8 cellular contexts compared by ENCODE assay signal in the genomic region with DNA sequence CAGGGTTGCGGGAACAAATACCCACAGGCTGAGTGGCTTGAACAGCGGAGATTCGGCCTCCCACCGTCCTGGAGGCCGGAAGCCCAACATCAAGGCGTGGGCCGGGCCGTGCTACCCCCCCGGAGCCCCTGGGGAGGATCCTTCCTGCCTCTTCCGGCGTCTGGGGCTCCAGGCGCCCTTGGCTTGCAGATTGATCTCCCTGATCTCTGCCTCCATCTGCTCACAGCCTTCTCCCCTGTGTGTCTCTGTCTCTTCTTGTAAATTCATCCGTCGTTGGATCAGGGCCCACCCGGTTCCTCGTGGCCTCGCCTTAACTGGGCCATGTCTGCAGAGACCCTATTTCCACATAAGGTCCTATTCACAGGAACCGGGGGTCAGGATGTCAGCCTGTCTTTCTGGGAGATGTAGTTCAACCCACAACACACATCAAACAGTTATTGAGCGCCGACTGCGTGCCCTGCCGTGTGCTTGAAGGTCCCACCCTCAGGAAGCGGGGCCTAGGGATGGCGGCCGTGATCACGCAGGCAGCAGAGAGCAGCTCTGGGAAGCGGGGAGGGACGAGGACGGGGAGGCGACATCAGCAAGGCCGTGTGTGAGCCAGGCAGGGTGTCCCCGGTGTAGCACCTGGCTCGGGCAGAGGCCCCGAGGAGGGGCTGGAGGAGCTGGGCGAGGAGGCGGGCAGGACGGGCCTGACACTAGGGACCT. TPM values are rescaled to one million over a fixed set of nuclear protein-coding genes. Genes with fewer than 3 reads are reported as not detected.
A peak's percentile ranks its signal among the peaks of the same experiment; 100 is the strongest.
DNase-seq lines count a peak whose midpoint lies in the region; ATAC-seq and TF ChIP-seq lines count a peak whose summit lies in the region.

No MANE protein-coding gene starts in this region.

- H3K36me3 ChIP-seq in CD4-positive, alpha-beta memory T cell (ENCODE audit: insufficient read depth, low read length), result no peaks in the 10 kb centered on the region
- H3K36me3 ChIP-seq in esophagus squamous epithelium (no peaks in the 10 kb centered on the region), parathyroid adenoma (ENCODE audit: control insufficient read depth, insufficient read depth, low read length) (no peaks in the 10 kb centered on the region)

- H3K9me3 Mint-ChIP-seq in CD4-positive, alpha-beta memory T cell, result no peaks in the 10 kb centered on the region

- peaks cover 9 to 41% (median 24%) of the 10 kb centered on the region in 4 donors for H3K4me1 Mint-ChIP-seq in CD4-positive, alpha-beta memory T cell

- H3K9ac ChIP-seq in parathyroid adenoma, result no peak overlapping the region

- peak overlapping the region; percentile 87 to 100 (median 96) for H3K27ac Mint-ChIP-seq in CD4-positive, alpha-beta memory T cell

- no peak for TF ChIP-seq POLR2A in esophagus squamous epithelium (IDR thresholded peaks at IDR 0.05)

- no peaks in the 10 kb centered on the region for H3K9me3 ChIP-seq in CD4-positive, alpha-beta memory T cell (ENCODE audit: control insufficient read depth in 1 of 2, low read length in 2 of 2)
- H3K9me3 ChIP-seq in esophagus squamous epithelium (no peaks in the 10 kb centered on the region), parathyroid adenoma (ENCODE audit: control insufficient read depth, low read length) (no peaks in the 10 kb centered on the region)

- H3K27me3 ChIP-seq in CD4-positive, alpha-beta memory T cell (ENCODE audit: insufficient read depth, low read length), result no peaks in the 10 kb centered on the region
- peaks cover 0 to 55% (median 0%) of the 10 kb centered on the region in 4 donors for H3K27me3 ChIP-seq in esophagus squamous epithelium
- H3K27me3 ChIP-seq in parathyroid adenoma (ENCODE audit: control insufficient read depth, insufficient read depth, low read length), result no peaks in the 10 kb centered on the region

- TF ChIP-seq CTCF in esophagus squamous epithelium (IDR thresholded peaks at IDR 0.05) (no peak), parathyroid adenoma (IDR thresholded peaks at IDR 0.05) (no peak), omental fat pad (IDR thresholded peaks at IDR 0.05) (no peak)

- H3K79me2 ChIP-seq in parathyroid adenoma, result no peaks in the 10 kb centered on the region

- no peak overlapping the region for H2AFZ ChIP-seq in parathyroid adenoma

- intact Hi-C loops in CD4-positive, alpha-beta memory T cell (cut with micrococcal nuclease), result loop anchor here (1.0 to 5.0 kb wide), 4 partner anchors 22 to 79 kb away; partner anchors contain the start of genes CDC34, HCN2 and POLRMT
- intact Hi-C loops in esophagus squamous epithelium (cut with DNase I), result no loop called here

- peaks cover 3 to 16% of the 10 kb centered on the region in 2 donors for H3K36me3 Mint-ChIP-seq in CD4-positive, alpha-beta memory T cell

- peaks cover 0 to 2% of the 10 kb centered on the region in 2 donors for H3K27me3 Mint-ChIP-seq in CD4-positive, alpha-beta memory T cell

- H3K4me3 Mint-ChIP-seq in CD4-positive, alpha-beta memory T cell, result peak overlapping the region; percentile 86 to 99 (median 94)

- CTCF ChIA-PET in CD4-positive, alpha-beta memory T cell (lab: Charles Lee; ENCODE audit: partially characterized antibody), result interaction anchor here (1.1 to 1.3 kb wide), 2 partner anchors 20 to 27 kb away, joined by 3 to 4 read pairs; no protein-coding TSS in a partner anchor

- ATAC-seq in HG02981 (IDR thresholded peaks at IDR 0.05; ENCODE audit: unreplicated experiment), result no peak
- no peak for ATAC-seq in omental fat pad (ENCODE audit: low FRiP score)

- peaks cover 25% of the 10 kb centered on the region for H3K4me1 ChIP-seq in CD4-positive, alpha-beta memory T cell (ENCODE audit: insufficient read depth, low read length)
- peaks cover 0 to 38% (median 5%) of the 10 kb centered on the region in 3 donors for H3K4me1 ChIP-seq in esophagus squamous epithelium
- no peaks in the 10 kb centered on the region for H3K4me1 ChIP-seq in parathyroid adenoma

- H3K4me3 ChIP-seq in CD4-positive, alpha-beta memory T cell (ENCODE audit: low read length in 2 of 2), result peak overlapping the region; percentile 39 to 71
- peak overlapping the region in 3 of 4 donors; percentile 32 to 58 (median 36) for H3K4me3 ChIP-seq in esophagus squamous epithelium
- H3K4me3 ChIP-seq in parathyroid adenoma (ENCODE audit: low read depth, low read length), result no peak overlapping the region

- 17 to 21% methylated on average over 13 to 27 of the region's 37 CpGs for WGBS in esophagus squamous epithelium, 2 donors

- no peak overlapping the region for H3K4me2 ChIP-seq in parathyroid adenoma (ENCODE audit: low read length)

- H3K27ac ChIP-seq in CD4-positive, alpha-beta memory T cell (ENCODE audit: low read depth, low read length), result peak overlapping the region; percentile 51
- H3K27ac ChIP-seq in esophagus squamous epithelium (peak overlapping the region; percentile 27 to 77 (median 66)), parathyroid adenoma (peak overlapping the region; percentile 16)

- POLR2A ChIA-PET in CD4-positive, alpha-beta memory T cell (lab: Charles Lee; ENCODE audit: partially characterized antibody), result interaction anchor here (0.6 to 2.9 kb wide), 18 partner anchors 9 to 428 kb away, joined by 3 to 28 read pairs (median 4); partner anchors contain the start of genes ABCA7, POLRMT and RNF126

- peak; percentile 50 to 83 (median 69) for DNase-seq in CD4-positive, alpha-beta memory T cell
- DNase-seq in Kasumi-1 (lab: John Stamatoyannopoulos, UW) (peak; percentile 77 to 85), esophagus squamous epithelium (lab: John Stamatoyannopoulos, UW) (no peak), omental fat pad (ENCODE audit: low spot score) (no peak), MV-4-11 (lab: John Stamatoyannopoulos, UW) (no peak)
- DNase-seq in activated CD8-positive, alpha-beta memory T cell treated with anti-CD3 and anti-CD28 coated beads, Interleukin-2, amount 50 U/mL, for 4 hours, result peak; percentile 51

RNA-seq across cellular contexts. Expression of gene HCN2, which starts 21.3 kb away (rescaled TPM):
- total RNA-seq in CD4-positive, alpha-beta memory T cell, result 1 to 10 TPM; 2.5 to 2.9 TPM
- polyA plus RNA-seq in CD4-positive, alpha-beta memory T cell, result not detected
- total RNA-seq in esophagus squamous epithelium (under 1 TPM in 3 of 4 donors, not detected in 1; 0.15 to 0.57 (median 0.29) TPM), omental fat pad (under 1 TPM in 2 of 4 donors, not detected in 2; 0.13 to 0.56 TPM)

RNA-seq across cellular contexts. Expression of gene POLRMT, which starts 22.4 kb away (rescaled TPM):
- total RNA-seq in CD4-positive, alpha-beta memory T cell, result 100 to 1,000 TPM in 1 of 2 experiments, 10 to 100 TPM in 1; 98.9 to 103 TPM
- 10 to 100 TPM; 31.6 to 58.4 TPM for polyA plus RNA-seq in CD4-positive, alpha-beta memory T cell
- total RNA-seq in esophagus squamous epithelium, result 10 to 100 TPM; 23.5 to 32.3 (median 25.0) TPM
- 10 to 100 TPM; 17.3 to 33.8 (median 30.1) TPM for total RNA-seq in omental fat pad

RNA-seq across cellular contexts. Expression of gene FGF22, which starts 28.7 kb away (rescaled TPM):
- 1 to 10 TPM; 1.8 to 1.9 TPM for total RNA-seq in CD4-positive, alpha-beta memory T cell
- not detected for polyA plus RNA-seq in CD4-positive, alpha-beta memory T cell
- total RNA-seq in esophagus squamous epithelium, result 1 to 10 TPM in 1 of 4 donors, under 1 TPM in 1, not detected in 2; 0.38 to 1.6 TPM
- total RNA-seq in omental fat pad, result under 1 TPM in 1 of 4 donors, not detected in 3; 0.38 TPM

RNA-seq across cellular contexts. Expression of gene BSG, which starts 38.6 kb away (rescaled TPM):
- total RNA-seq in CD4-positive, alpha-beta memory T cell, result 100 to 1,000 TPM; 150 to 151 TPM
- 100 to 1,000 TPM; 332 to 346 TPM for polyA plus RNA-seq in CD4-positive, alpha-beta memory T cell
- total RNA-seq in esophagus squamous epithelium (100 to 1,000 TPM; 182 to 408 (median 289) TPM), omental fat pad (100 to 1,000 TPM; 331 to 521 (median 417) TPM)

RNA-seq across cellular contexts. Expression of gene RNF126, which starts 52.1 kb away (rescaled TPM):
- total RNA-seq in CD4-positive, alpha-beta memory T cell, result 100 to 1,000 TPM; 105 to 112 TPM
- 10 to 100 TPM; 82.3 to 95.6 TPM for polyA plus RNA-seq in CD4-positive, alpha-beta memory T cell
- total RNA-seq in esophagus squamous epithelium (100 to 1,000 TPM in 2 of 4 donors, 10 to 100 TPM in 2; 82.1 to 118 (median 98.4) TPM), omental fat pad (10 to 100 TPM; 40.1 to 87.7 (median 47.7) TPM)

Comparison
In these comparisons a context has a peak if more than half of its experiments do, and no peak if none do; other contexts are left out.
1. DNase-seq: peak in CD4-positive, alpha-beta memory T cell (5 of 5), Kasumi-1 (2 of 2) and activated CD8-positive, alpha-beta memory T cell treated with anti-CD3 and anti-CD28 coated beads, Interleukin-2, amount 50 U/mL, for 4 hours (single experiment); none in esophagus squamous epithelium (single experiment), omental fat pad (single experiment) and MV-4-11 (single experiment).
2. H3K27ac ChIP-seq: peak in every context shown above with its lines; median percentile 66 in esophagus squamous epithelium; 51 in CD4-positive, alpha-beta memory T cell; 16 in parathyroid adenoma.